ENCODE assay signal across 1 cellular context in genomic region chr11:76368497-76368896, GRCh38.
TF ChIP-seq lines count a peak whose summit lies in the region.

No MANE protein-coding gene starts in this region.

TF ChIP-seq in IMR-90, 13 proteins besides CTCF, POLR2A, EP300 and RAD21:
- peak; percentile 71 for TF ChIP-seq MAFK (IDR thresholded peaks at IDR 0.05; ENCODE audit: low read depth, low read length)
- no peak for TF ChIP-seq MXI1 (IDR thresholded peaks at IDR 0.05; ENCODE audit: borderline replicate concordance, low read depth, low read length)
- TF ChIP-seq NFE2L2 (IDR thresholded peaks at IDR 0.05; ENCODE audit: low read depth, low read length), result no peak
- no peak for TF ChIP-seq CHD1 (IDR thresholded peaks at IDR 0.05; ENCODE audit: low read depth, low read length)
- TF ChIP-seq SMC3 (IDR thresholded peaks at IDR 0.05; ENCODE audit: low read depth, low read length), result no peak
